In genomic region chr3:150469031-150469930, GRCh38 we compare ENCODE assay signal across 10 cellular contexts.
A peak's percentile ranks its signal among the peaks of the same experiment; 100 is the strongest.
DNase-seq lines count a peak whose midpoint lies in the region; ATAC-seq, FAIRE-seq and TF ChIP-seq lines count a peak whose summit lies in the region.
"Had no signal": no experiment of that assay in that cellular context is flagged by ENCODE, and none has a peak within 500 bp of the region (broad histone marks: within the 10 kb centered on the region; RNA-seq: fewer than 3 reads in every experiment).

No MANE protein-coding gene starts in this region.

- H3K9me3 ChIP-seq in transverse colon (no peaks in the 10 kb centered on the region), BE2C (no peaks in the 10 kb centered on the region)

- TF ChIP-seq EP300 in transverse colon (IDR thresholded peaks at IDR 0.05; ENCODE audit: low read depth), result no peak

- in situ Hi-C loops in astrocyte of the spinal cord (cut with HindIII; ENCODE audit: low sequenced_read_pairs), result no loop called here
- in situ Hi-C loops in transverse colon (cut with MboI; ENCODE audit: low pct_ligation_motif_present in 1 of 4, low pct_unique_long_range_greater_than_20kb in 1 of 4, low sequenced_read_pairs in 3 of 4), result no loop called here

- peak overlapping the region; percentile 83 to 92 (median 90) for H3K27ac ChIP-seq in transverse colon
- H3K27ac ChIP-seq: VCaP had no signal

- intact Hi-C loops in left colon (cut with DNase I, micrococcal nuclease) (no loop called here), transverse colon (cut with DNase I; ENCODE audit: low total_unique reads) (no loop called here)

- TF ChIP-seq CTCF in astrocyte of the spinal cord (IDR thresholded peaks at IDR 0.05; ENCODE audit: low read depth, low read length), result no peak
- TF ChIP-seq CTCF in transverse colon (IDR thresholded peaks at IDR 0.05), result no peak
- TF ChIP-seq CTCF in BE2C (IDR thresholded peaks at IDR 0.05; ENCODE audit: low read depth, low read length), result no peak

- no peaks in the 10 kb centered on the region for H3K36me3 ChIP-seq in transverse colon
- no peaks in the 10 kb centered on the region; the same call in 1 of the 2 replicates for H3K36me3 ChIP-seq in BE2C

- DNase-seq in HPDE6-E6E7 (ENCODE audit: extremely low spot score), result peak; percentile 91
- DNase-seq in astrocyte of the spinal cord (ENCODE audit: low read depth, low spot score), result peak; percentile 97
- DNase-seq in left colon, result peak; percentile 48 to 62
- peak; percentile 73 for DNase-seq in transverse colon
- no peak for DNase-seq in GM19239 (ENCODE audit: insufficient read length, low spot score)
- DNase-seq in BE2C, result no peak
- no peak for DNase-seq in T-helper 9 cell
- DNase-seq in NCI-H1694 (lab: John Stamatoyannopoulos, UW), result no peak

- FAIRE-seq in GM19239 (lab: Jason Lieb, UNC), result no peak
- FAIRE-seq: H1 had no signal

- H3K4me3 ChIP-seq in astrocyte of the spinal cord (ENCODE audit: low read depth, low read length) (no peak overlapping the region), transverse colon (no peak overlapping the region), BE2C (ENCODE audit: low read depth, low read length) (no peak overlapping the region)

- WGBS in transverse colon (ENCODE audit: low coverage in 1 of 2), 2 donors, result 56 to 88% methylated on average over 5 to 15 of the region's 15 CpGs

- H3K27me3 ChIP-seq in transverse colon, result no peaks in the 10 kb centered on the region
- H3K27me3 ChIP-seq in BE2C, result no peaks in the 10 kb centered on the region

- ATAC-seq in left colon, result peak; percentile 89

- H3K4me1 ChIP-seq in transverse colon, result peaks cover 0 to 25% (median 19%) of the 10 kb centered on the region in 4 donors
- H3K4me1 ChIP-seq in BE2C, result no peaks in the 10 kb centered on the region

- TF ChIP-seq POLR2A in transverse colon (IDR thresholded peaks at IDR 0.05), result peak; percentile 88

Comparison
In these comparisons a context has a peak if more than half of its experiments do, and no peak if none do; other contexts are left out.
1. DNase-seq: peak in HPDE6-E6E7 (single experiment), astrocyte of the spinal cord (single experiment), left colon (2 of 2) and transverse colon (single experiment); none in GM19239 (single experiment), BE2C (single experiment), T-helper 9 cell (single experiment) and NCI-H1694 (single experiment).